ENCODE assay signal across 10 cellular contexts in genomic region chr5:16713386-16713928, GRCh38.
DNase-seq lines count a peak whose midpoint lies in the region; ATAC-seq and TF ChIP-seq lines count a peak whose summit lies in the region.
"Had no signal": no experiment of that assay in that cellular context is flagged by ENCODE, and none has a peak within 500 bp of the region (broad histone marks: within the 10 kb centered on the region; RNA-seq: fewer than 3 reads in every experiment).

No MANE protein-coding gene starts in this region.

- peak; percentile 67 for DNase-seq in NCI-H1092 treated with DMSO at 0.1 percent for 48 hours (lab: John Stamatoyannopoulos, UW)
- DNase-seq in smooth muscle cell of the brain vasculature (ENCODE audit: low read depth, low spot score) = peak; percentile 41
- no peak for DNase-seq in NCI-H1694 (lab: John Stamatoyannopoulos, UW)
- DNase-seq in NCI-H187 treated with DMSO at 0.1 percent for 48 hours (lab: John Stamatoyannopoulos, UW) = no peak
- no peak for DNase-seq in DMS114 treated with DMSO at 0.1 percent for 48 hours (lab: John Stamatoyannopoulos, UW; ENCODE audit: unreplicated experiment)
- DNase-seq: adrenal gland, spleen had no signal

- peaks cover 0 to 7% (median 0%) of the 10 kb centered on the region in 5 experiments for H3K9me3 Mint-ChIP-seq in brain

- no peak for ATAC-seq in HG02588 (IDR thresholded peaks at IDR 0.05; ENCODE audit: unreplicated experiment)

- peak overlapping the region; percentile 85 to 94 (median 88) for H3K4me3 Mint-ChIP-seq in brain

- no peaks in the 10 kb centered on the region for H3K9me3 ChIP-seq in iPS-15b (ENCODE audit: control insufficient read depth, insufficient read depth, low read length)
- H3K9me3 ChIP-seq: adrenal gland, spleen had no signal

- H3K4me3 ChIP-seq in iPS-15b (ENCODE audit: low read depth, low read length) = peak overlapping the region; percentile 41
- H3K4me3 ChIP-seq: adrenal gland had no signal

- H3K27ac Mint-ChIP-seq in brain = peak overlapping the region; percentile 93 to 99 (median 98)

- peaks cover 38% of the 10 kb centered on the region for H3K36me3 Mint-ChIP-seq in brain

- H3K36me3 ChIP-seq in iPS-15b (ENCODE audit: control insufficient read depth, insufficient read depth, low read length) = peaks cover 27% of the 10 kb centered on the region
- H3K36me3 ChIP-seq: adrenal gland had no signal

- H3K4me1 ChIP-seq in iPS-15b (ENCODE audit: control insufficient read depth, insufficient read depth, low read length) = peaks cover 24% of the 10 kb centered on the region
- H3K4me1 ChIP-seq: adrenal gland, spleen had no signal

- peaks cover 80% of the 10 kb centered on the region for H3K4me1 Mint-ChIP-seq in brain

- H3K27me3 ChIP-seq in iPS-15b (ENCODE audit: control insufficient read depth, insufficient read depth, low read length) = no peaks in the 10 kb centered on the region
- H3K27me3 ChIP-seq: adrenal gland, spleen had no signal

- TF ChIP-seq CTCF in brain (conservative IDR thresholded peaks at IDR 0.05) = no peak

- H3K9ac ChIP-seq in iPS-15b (ENCODE audit: low read depth, low read length) = no peak overlapping the region

- H3K27me3 Mint-ChIP-seq in brain = peaks cover 3% of the 10 kb centered on the region

Comparison
In these comparisons a context has a peak if more than half of its experiments do, and no peak if none do; other contexts are left out.
1. DNase-seq: peak in NCI-H1092 treated with DMSO at 0.1 percent for 48 hours (single experiment) and smooth muscle cell of the brain vasculature (single experiment); none in NCI-H1694 (single experiment), NCI-H187 treated with DMSO at 0.1 percent for 48 hours (single experiment) and DMS114 treated with DMSO at 0.1 percent for 48 hours (single experiment).